In the genomic region with DNA sequence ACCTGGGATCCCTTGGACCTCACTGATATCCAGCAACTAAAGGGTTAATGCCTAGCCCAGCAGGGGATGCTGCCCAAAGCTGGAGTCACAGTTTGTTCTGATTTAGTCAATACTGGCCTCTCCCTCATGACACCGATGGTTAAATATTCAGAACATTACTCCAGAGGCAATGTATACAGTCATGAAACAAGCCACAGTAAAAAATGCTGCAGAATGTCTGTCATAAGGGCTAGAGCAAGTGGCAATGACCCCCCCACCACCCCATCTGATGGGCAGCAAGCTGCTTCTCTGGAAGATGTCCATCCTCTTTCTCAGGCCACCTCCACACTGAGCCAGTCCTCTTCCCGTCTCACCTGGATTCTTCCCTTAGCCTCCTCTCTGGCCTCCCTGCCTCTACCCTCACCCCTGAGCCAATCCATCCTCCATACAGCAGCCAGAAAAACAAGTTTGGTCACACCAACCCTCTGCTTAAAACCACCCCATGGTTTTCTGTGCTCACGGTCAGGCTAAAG, we compare ENCODE assay signal across 11 cellular contexts.
DNase-seq lines count a peak whose midpoint lies in the region; ATAC-seq and TF ChIP-seq lines count a peak whose summit lies in the region.
"Had no signal": no experiment of that assay in that cellular context is flagged by ENCODE, and none has a peak within 500 bp of the region (broad histone marks: within the 10 kb centered on the region; RNA-seq: fewer than 3 reads in every experiment).

No MANE protein-coding gene starts in this region.

- peak; percentile 23 for DNase-seq in AG10803 (ENCODE audit: low read depth)
- peak; percentile 54 for DNase-seq in cerebellar cortex (ENCODE audit: low spot score)
- DNase-seq in mucosa of descending colon: no peak
- DNase-seq in activated CD4-positive, alpha-beta T cell treated with anti-CD3 and anti-CD28 coated beads, Interleukin-2, amount 50 U/mL, for 1 hour: no peak
- no peak for DNase-seq in NCI-H345 (lab: John Stamatoyannopoulos, UW)
- no peak for DNase-seq in right cardiac atrium
- DNase-seq: left ventricle myocardium superior; stimulated activated CD4-positive, alpha-beta T cell treated with anti-CD3 and anti-CD28 coated beads, Interleukin-12 subunit alpha, Interleukin-12 subunit beta, amount 100 ng/mL, for 4 hours; stimulated activated CD8-positive, alpha-beta memory T cell treated with anti-CD3 and anti-CD28 coated beads, Interleukin-4, amount 100 ng/mL, for 48 hours had no signal

- H3K27me3 ChIP-seq in HUES6 (ENCODE audit: control insufficient read depth, insufficient read depth, low read length) (no peaks in the 10 kb centered on the region), right cardiac atrium (ENCODE audit: control insufficient read depth, insufficient read depth) (no peaks in the 10 kb centered on the region)

- H3K9me3 ChIP-seq in HUES6 (ENCODE audit: control insufficient read depth, insufficient read depth, low read depth, low read length): no peaks in the 10 kb centered on the region
- H3K9me3 ChIP-seq in mucosa of descending colon: no peaks in the 10 kb centered on the region
- no peaks in the 10 kb centered on the region for H3K9me3 ChIP-seq in right cardiac atrium (ENCODE audit: control insufficient read depth, low read length)

- 57% methylated on average over 3 of the region's 3 CpGs for WGBS in right cardiac atrium

- no peak overlapping the region for H3K4me3 ChIP-seq in AG10803 (ENCODE audit: low read length)
- no peak overlapping the region for H3K4me3 ChIP-seq in HUES6 (ENCODE audit: low read depth, low read length)
- H3K4me3 ChIP-seq in mucosa of descending colon: no peak overlapping the region
- no peak overlapping the region for H3K4me3 ChIP-seq in right cardiac atrium (ENCODE audit: low read length)

- intact Hi-C loops in mucosa of descending colon (cut with DNase I, micrococcal nuclease) (no loop called here), right cardiac atrium (cut with DNase I) (no loop called here)

- H3K36me3 ChIP-seq in HUES6 (ENCODE audit: control insufficient read depth, insufficient read depth, low read length) (no peaks in the 10 kb centered on the region), mucosa of descending colon (ENCODE audit: low read depth) (no peaks in the 10 kb centered on the region)

- TF ChIP-seq CTCF in AG10803 (conservative IDR thresholded peaks at IDR 0.05; ENCODE audit: low read length) (no peak), mucosa of descending colon (IDR thresholded peaks at IDR 0.05) (no peak)

- H3K4me1 ChIP-seq in HUES6 (ENCODE audit: control insufficient read depth, insufficient read depth, low read length): peaks cover 36% of the 10 kb centered on the region
- peaks cover 5% of the 10 kb centered on the region for H3K4me1 ChIP-seq in mucosa of descending colon (ENCODE audit: low read depth)
- H3K4me1 ChIP-seq in right cardiac atrium (ENCODE audit: control insufficient read depth, insufficient read depth, low read length): no peaks in the 10 kb centered on the region

- ATAC-seq in mucosa of descending colon: peak; percentile 19
- no peak for ATAC-seq in GM21526 (IDR thresholded peaks at IDR 0.05; ENCODE audit: low FRiP score, unreplicated experiment)
- ATAC-seq in right cardiac atrium: no peak
- ATAC-seq: left ventricle myocardium superior had no signal

- no peak overlapping the region for H3K27ac ChIP-seq in HUES6 (ENCODE audit: low read depth, low read length)
- no peak overlapping the region for H3K27ac ChIP-seq in right cardiac atrium (ENCODE audit: low read length)

- peak overlapping the region; percentile 11 for H3K9ac ChIP-seq in HUES6 (ENCODE audit: low read length)

Comparison
In these comparisons a context has a peak if more than half of its experiments do, and no peak if none do; other contexts are left out.
1. DNase-seq: peak in AG10803 (single experiment) and cerebellar cortex (single experiment); none in mucosa of descending colon (0 of 3), activated CD4-positive, alpha-beta T cell treated with anti-CD3 and anti-CD28 coated beads, Interleukin-2, amount 50 U/mL, for 1 hour (single experiment), NCI-H345 (single experiment) and right cardiac atrium (0 of 3).